In genomic region chr3:158269896-158270295, GRCh38 we compare ENCODE assay signal across 1 cellular context.
TF ChIP-seq lines count a peak whose summit lies in the region.

No MANE protein-coding gene starts in this region.

TF ChIP-seq in GM23338, 12 proteins besides CTCF, POLR2A, EP300 and RAD21 (continued from another document):
- TF ChIP-seq, protein P1, sequence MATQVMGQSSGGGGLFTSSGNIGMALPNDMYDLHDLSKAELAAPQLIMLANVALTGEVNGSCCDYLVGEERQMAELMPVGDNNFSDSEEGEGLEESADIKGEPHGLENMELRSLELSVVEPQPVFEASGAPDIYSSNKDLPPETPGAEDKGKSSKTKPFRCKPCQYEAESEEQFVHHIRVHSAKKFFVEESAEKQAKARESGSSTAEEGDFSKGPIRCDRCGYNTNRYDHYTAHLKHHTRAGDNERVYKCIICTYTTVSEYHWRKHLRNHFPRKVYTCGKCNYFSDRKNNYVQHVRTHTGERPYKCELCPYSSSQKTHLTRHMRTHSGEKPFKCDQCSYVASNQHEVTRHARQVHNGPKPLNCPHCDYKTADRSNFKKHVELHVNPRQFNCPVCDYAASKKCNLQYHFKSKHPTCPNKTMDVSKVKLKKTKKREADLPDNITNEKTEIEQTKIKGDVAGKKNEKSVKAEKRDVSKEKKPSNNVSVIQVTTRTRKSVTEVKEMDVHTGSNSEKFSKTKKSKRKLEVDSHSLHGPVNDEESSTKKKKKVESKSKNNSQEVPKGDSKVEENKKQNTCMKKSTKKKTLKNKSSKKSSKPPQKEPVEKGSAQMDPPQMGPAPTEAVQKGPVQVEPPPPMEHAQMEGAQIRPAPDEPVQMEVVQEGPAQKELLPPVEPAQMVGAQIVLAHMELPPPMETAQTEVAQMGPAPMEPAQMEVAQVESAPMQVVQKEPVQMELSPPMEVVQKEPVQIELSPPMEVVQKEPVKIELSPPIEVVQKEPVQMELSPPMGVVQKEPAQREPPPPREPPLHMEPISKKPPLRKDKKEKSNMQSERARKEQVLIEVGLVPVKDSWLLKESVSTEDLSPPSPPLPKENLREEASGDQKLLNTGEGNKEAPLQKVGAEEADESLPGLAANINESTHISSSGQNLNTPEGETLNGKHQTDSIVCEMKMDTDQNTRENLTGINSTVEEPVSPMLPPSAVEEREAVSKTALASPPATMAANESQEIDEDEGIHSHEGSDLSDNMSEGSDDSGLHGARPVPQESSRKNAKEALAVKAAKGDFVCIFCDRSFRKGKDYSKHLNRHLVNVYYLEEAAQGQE (IDR thresholded peaks at IDR 0.05; ENCODE audit: unreplicated experiment): no peak
- TF ChIP-seq ZNF331 (CRISPR knock-in tag; IDR thresholded peaks at IDR 0.05; ENCODE audit: low read depth) (no peak), POLR2AphosphoS5 (IDR thresholded peaks at IDR 0.05; ENCODE audit: low read depth) (no peak), ETS1 (IDR thresholded peaks at IDR 0.05) (no peak), EZH2 (IDR thresholded peaks at IDR 0.05; ENCODE audit: low read depth, unreplicated experiment) (no peak), JUNB (IDR thresholded peaks at IDR 0.05; ENCODE audit: unreplicated experiment) (no peak), EZH2phosphoT487 (IDR thresholded peaks at IDR 0.05; ENCODE audit: unreplicated experiment) (no peak), ZNF462 (CRISPR knock-in tag; IDR thresholded peaks at IDR 0.05) (no peak)
